18 cellular contexts compared by ENCODE assay signal in genomic region chr11:74318241-74318932, GRCh38. TPM values are rescaled to one million over a fixed set of nuclear protein-coding genes. Genes with fewer than 3 reads are reported as not detected.
A peak's percentile ranks its signal among the peaks of the same experiment; 100 is the strongest.
DNase-seq lines count a peak whose midpoint lies in the region; ATAC-seq and TF ChIP-seq lines count a peak whose summit lies in the region.
"Had no signal": no experiment of that assay in that cellular context is flagged by ENCODE, and none has a peak within 500 bp of the region (broad histone marks: within the 10 kb centered on the region; RNA-seq: fewer than 3 reads in every experiment).

No MANE protein-coding gene starts in this region.

- POLR2A ChIA-PET in SK-N-SH (lab: Yijun Ruan, JAX) = no interaction called here

- H3F3A ChIP-seq in SK-N-SH (replicated peaks; ENCODE audit: insufficient read depth) = peaks cover 63% of the 10 kb centered on the region

- DNase-seq in GM03348 (ENCODE audit: low spot score) = peak; percentile 14
- no peak for DNase-seq in SK-N-SH
- DNase-seq in fibroblast of lung (ENCODE audit: low read depth in 2 of 2) = peak; percentile 14 to 86
- peak; percentile 43 for DNase-seq in skeletal muscle cell (ENCODE audit: low read depth)
- no peak for DNase-seq in NCI-H774 (lab: John Stamatoyannopoulos, UW)
- DNase-seq in DMS 273 treated with DMSO at 0.1 percent for 48 hours (lab: John Stamatoyannopoulos, UW) = no peak
- no peak for DNase-seq in NCI-H187 treated with DMSO at 0.1 percent for 48 hours (lab: John Stamatoyannopoulos, UW)
- DNase-seq: activated CD4-positive, alpha-beta memory T cell treated with anti-CD3 and anti-CD28 coated beads, Interleukin-2, amount 10 ng/mL, durations not matched to agents 7 days and 5 days; NCI-H1105 treated with DMSO at 0.1 percent for 48 hours; NCI-H2227 treated with DMSO at 0.1 percent for 48 hours; right lobe of liver; upper lobe of right lung had no signal

- H3K9me3 ChIP-seq in SK-N-SH (peaks cover 14% of the 10 kb centered on the region), fibroblast of lung (ENCODE audit: control insufficient read depth, insufficient read depth, low read depth, low read length) (no peaks in the 10 kb centered on the region)

- peak overlapping the region; percentile 56 for H2AFZ ChIP-seq in SK-N-SH (ENCODE audit: low read depth)
- H2AFZ ChIP-seq in fibroblast of lung (ENCODE audit: low read length) = no peak overlapping the region

- H3K4me3 ChIP-seq in SK-N-SH (ENCODE audit: low read depth in 2 of 2, low read length in 1 of 2) = no peak overlapping the region; a peak in 1 of 4 replicates
- no peak overlapping the region for H3K4me3 ChIP-seq in fibroblast of lung (replicated peaks in 1 of 4; ENCODE audit: control extremely low read depth in 1 of 4, insufficient read depth in 1 of 4, low read depth in 3 of 4, low read length in 4 of 4)
- H3K4me3 ChIP-seq in skeletal muscle cell (ENCODE audit: low read depth, low read length) = no peak overlapping the region
- H3K4me3 ChIP-seq: adrenal gland, K562, right lobe of liver, upper lobe of right lung had no signal

- no peak for ATAC-seq in GM19452 (IDR thresholded peaks at IDR 0.05; ENCODE audit: unreplicated experiment)
- ATAC-seq: K562; stimulated activated memory B cell treated with anti-CD40 and anti-IgM and Interleukin-4, amounts not matched to agents 10 μg/mL and 1 μg/mL and 100 μg/mL, for 72 hours; upper lobe of right lung had no signal

- TF ChIP-seq CTCF in SK-N-SH (IDR thresholded peaks at IDR 0.05) = no peak
- TF ChIP-seq CTCF in fibroblast of lung (conservative IDR thresholded peaks at IDR 0.05 in 1 of 2, IDR thresholded peaks at IDR 0.05 in 1 of 2; ENCODE audit: low read depth in 1 of 2, low read length in 2 of 2) = no peak

- TF ChIP-seq RAD21 in SK-N-SH (IDR thresholded peaks at IDR 0.05; ENCODE audit: low read length) = no peak

- H3K36me3 ChIP-seq in SK-N-SH (replicated peaks in 1 of 2; ENCODE audit: control insufficient read depth in 1 of 2, insufficient read depth in 2 of 2, low read length in 1 of 2) (no peaks in the 10 kb centered on the region), fibroblast of lung (ENCODE audit: control insufficient read depth, insufficient read depth, low read length) (no peaks in the 10 kb centered on the region)
- H3K36me3 ChIP-seq: adrenal gland, right lobe of liver, upper lobe of right lung had no signal

- CTCF ChIA-PET in SK-N-SH (lab: Yijun Ruan, JAX) = interaction anchor here (0.7 to 3.4 kb wide), 2 partner anchors 19 to 63 kb away, joined by 3 to 18 read pairs; no protein-coding TSS in a partner anchor

- H4K20me1 ChIP-seq in SK-N-SH (ENCODE audit: insufficient read depth) (no peaks in the 10 kb centered on the region), fibroblast of lung (ENCODE audit: control insufficient read depth, extremely low read depth, insufficient read depth, low read length) (no peaks in the 10 kb centered on the region)

- H3K27me3 ChIP-seq in SK-N-SH (ENCODE audit: insufficient read depth) = no peaks in the 10 kb centered on the region
- H3K27me3 ChIP-seq in fibroblast of lung (ENCODE audit: control insufficient read depth, insufficient read depth, low read length) = no peaks in the 10 kb centered on the region
- H3K27me3 ChIP-seq: adrenal gland, right lobe of liver, upper lobe of right lung had no signal

- H3K9ac ChIP-seq in SK-N-SH (peak overlapping the region; percentile 81; the same call in 1 of the 2 replicates), fibroblast of lung (ENCODE audit: insufficient read depth, low read length) (no peak overlapping the region)

- H3K4me2 ChIP-seq in SK-N-SH (peak overlapping the region; percentile 45), fibroblast of lung (ENCODE audit: extremely low read depth, insufficient read depth, low read length) (no peak overlapping the region)

- peaks cover 0 to 20% of the 10 kb centered on the region in 2 experiments; a peak in 2 of 4 replicates for H3K4me1 ChIP-seq in SK-N-SH (ENCODE audit: control insufficient read depth in 1 of 2, insufficient read depth in 2 of 2, low read depth in 1 of 2, low read length in 1 of 2)
- H3K4me1 ChIP-seq in fibroblast of lung (ENCODE audit: control insufficient read depth, extremely low read depth, insufficient read depth, low read length) = peaks cover 14% of the 10 kb centered on the region
- H3K4me1 ChIP-seq: right lobe of liver had no signal

- 83% methylated on average over 1 of the region's 1 CpG for WGBS in SK-N-SH (ENCODE audit: low lambda C conversion rate)

- H3K27ac ChIP-seq in SK-N-SH (ENCODE audit: low read depth in 2 of 2, low read length in 1 of 2) (peak overlapping the region; percentile 51 to 99; a peak in 3 of 4 replicates), fibroblast of lung (ENCODE audit: insufficient read depth, low read length) (no peak overlapping the region)
- H3K27ac ChIP-seq: C4-2B, right lobe of liver, upper lobe of right lung had no signal

- H3K79me2 ChIP-seq in SK-N-SH (ENCODE audit: insufficient read depth) (no peaks in the 10 kb centered on the region), fibroblast of lung (ENCODE audit: control insufficient read depth, insufficient read depth, low read length) (no peaks in the 10 kb centered on the region)

- no peaks in the 10 kb centered on the region for H3K9me2 ChIP-seq in SK-N-SH

- no peak for TF ChIP-seq EP300 in SK-N-SH (IDR thresholded peaks at IDR 0.05; ENCODE audit: borderline replicate concordance in 1 of 2, low read depth in 1 of 2, low read length in 1 of 2)

TF ChIP-seq in SK-N-SH, 30 proteins besides CTCF, POLR2A, EP300 and RAD21:
- no peak for TF ChIP-seq YY1 (IDR thresholded peaks at IDR 0.05; ENCODE audit: low read depth)
- no peak for TF ChIP-seq MXI1 (IDR thresholded peaks at IDR 0.05; ENCODE audit: low read depth, low read length)
- TF ChIP-seq IRF3 (IDR thresholded peaks at IDR 0.05; ENCODE audit: low read depth, low read length) = no peak
- no peak for TF ChIP-seq GABPA (IDR thresholded peaks at IDR 0.05; ENCODE audit: low read depth)
- no peak for TF ChIP-seq NFIC (IDR thresholded peaks at IDR 0.05; ENCODE audit: borderline replicate concordance)
- no peak for TF ChIP-seq SIN3A (IDR thresholded peaks at IDR 0.05; ENCODE audit: borderline replicate concordance, low read depth, low read length)
- no peak for TF ChIP-seq PBX3 (IDR thresholded peaks at IDR 0.05)
- TF ChIP-seq GATA2 (CRISPR knock-in tag; IDR thresholded peaks at IDR 0.05) = no peak
- no peak for TF ChIP-seq NRF1 (IDR thresholded peaks at IDR 0.05; ENCODE audit: low read depth, low read length)

RNA-seq across cellular contexts. Expression of gene P4HA3, which starts 6.9 kb away (rescaled TPM):
- polyA plus RNA-seq in SK-N-SH (2012; rRNA removed) (8.4 and 9.0 TPM in 2 replicates), fibroblast of lung (2.2 and 3.1 TPM in 2 replicates)
- polyA plus RNA-seq in SK-N-SH (2012; cell fraction: cytosol; rRNA removed) = 6.3 and 7.4 TPM in 2 replicates
- polyA plus RNA-seq in SK-N-SH (2012; cell fraction: nucleus; rRNA removed) = 7.4 and 8.3 TPM in 2 replicates
- 4.1 and 5.1 TPM in 2 replicates for total RNA-seq in fibroblast of lung
- 1.8 and 2.6 TPM in 2 replicates for polyA plus RNA-seq in fibroblast of lung (2012)
- 1.9 TPM in 1 of 2 replicates, not detected in the other for polyA minus RNA-seq in fibroblast of lung (ENCODE audit: low replicate concordance)
- total RNA-seq: activated CD4-positive, alpha-beta memory T cell treated with anti-CD3 and anti-CD28 coated beads, Interleukin-2, amount 10 ng/mL, durations not matched to agents 7 days and 5 days; activated T-helper 17 cell treated with anti-CD3 and anti-CD28 coated beads, Interleukin-2, amount 50 U/mL, for 72 hours; K562 had no signal

Comparison
In these comparisons a context has a peak if more than half of its experiments do, and no peak if none do; other contexts are left out.
1. DNase-seq: peak in GM03348 (single experiment), fibroblast of lung (2 of 2) and skeletal muscle cell (single experiment); none in SK-N-SH (single experiment), NCI-H774 (single experiment), DMS 273 treated with DMSO at 0.1 percent for 48 hours (single experiment) and NCI-H187 treated with DMSO at 0.1 percent for 48 hours (single experiment).